In genomic region chr2:190318931-190319556, GRCh38 we compare ENCODE assay signal across 8 cellular contexts. TPM values are rescaled to one million over a fixed set of nuclear protein-coding genes. Genes with fewer than 3 reads are reported as not detected.
DNase-seq lines count a peak whose midpoint lies in the region; ATAC-seq, FAIRE-seq and TF ChIP-seq lines count a peak whose summit lies in the region.

No MANE protein-coding gene starts in this region.

- peak; percentile 10 for ATAC-seq in activated CD4-positive, alpha-beta T cell treated with anti-CD3 and anti-CD28 coated beads for 36 hours
- peak; percentile 15 for ATAC-seq in HG02610 (IDR thresholded peaks at IDR 0.05; ENCODE audit: unreplicated experiment)
- peak; percentile 63 for ATAC-seq in GM12878

- H3K9ac ChIP-seq in GM12878 (ENCODE audit: control insufficient read depth, insufficient read depth, low read length), result peak overlapping the region; percentile 73

- TF ChIP-seq POLR2A in GM12878 (IDR thresholded peaks at IDR 0.05; ENCODE audit: low read depth, low read length), result no peak

- no peak for TF ChIP-seq EP300 in GM12878 (IDR thresholded peaks at IDR 0.05; ENCODE audit: borderline replicate concordance in 1 of 2, control insufficient read depth in 1 of 2, low read depth in 2 of 2, low read length in 2 of 2)

- no peak for FAIRE-seq in GM12878 (lab: Jason Lieb, UNC)

- H4K20me1 ChIP-seq in GM12878 (ENCODE audit: control insufficient read depth, insufficient read depth), result no peaks in the 10 kb centered on the region

- DNase-seq in activated CD4-positive, alpha-beta T cell treated with anti-CD3 and anti-CD28 coated beads for 36 hours, result peak; percentile 34
- DNase-seq in activated CD4-positive, alpha-beta T cell treated with anti-CD3 and anti-CD28 coated beads for 1 hour, result no peak
- DNase-seq in NCI-H526 treated with DMSO at 0.1 percent for 48 hours (lab: John Stamatoyannopoulos, UW) (peak; percentile 54), GM12878 (ENCODE audit: low read depth, low spot score) (no peak), inferior parietal cortex (ENCODE audit: extremely low spot score) (peak; percentile 35), NCI-H446 treated with DMSO at 0.1 percent for 48 hours (lab: John Stamatoyannopoulos, UW) (no peak)
- peak; percentile 42 for DNase-seq in stimulated activated CD8-positive, alpha-beta memory T cell treated with anti-CD3 and anti-CD28 coated beads, Interleukin-4, amount 100 ng/mL, for 48 hours

- no peak for TF ChIP-seq CTCF in GM12878 (IDR thresholded peaks at IDR 0.05 in 2 of 3, conservative IDR thresholded peaks at IDR 0.05 in 1 of 3; ENCODE audit: control insufficient read depth in 2 of 3, extremely low read depth in 1 of 3, insufficient read depth in 1 of 3, low read depth in 3 of 3, low read length in 3 of 3)

- peaks cover 15% of the 10 kb centered on the region for H3K36me3 Mint-ChIP-seq in activated CD4-positive, alpha-beta T cell treated with anti-CD3 and anti-CD28 coated beads for 36 hours (ENCODE audit: low read depth)

- H3K27me3 Mint-ChIP-seq in activated CD4-positive, alpha-beta T cell treated with anti-CD3 and anti-CD28 coated beads for 36 hours, result no peaks in the 10 kb centered on the region

- peak overlapping the region; percentile 85 for H3K4me3 Mint-ChIP-seq in activated CD4-positive, alpha-beta T cell treated with anti-CD3 and anti-CD28 coated beads for 36 hours

- RAD21 ChIA-PET in GM12878 (lab: Charles Lee; ENCODE audit: unreplicated experiment), result interaction anchor here (0.8 to 2.0 kb wide), 6 partner anchors 20 to 217 kb away, joined by 3 to 10 read pairs (median 4); partner anchors contain the start of gene INPP1

- no peaks in the 10 kb centered on the region for H3K9me3 ChIP-seq in GM12878 (replicated peaks; ENCODE audit: control insufficient read depth, insufficient read depth, low read length)

- no peaks in the 10 kb centered on the region for H3K36me3 ChIP-seq in GM12878 (ENCODE audit: control insufficient read depth in 2 of 2, insufficient read depth in 2 of 2, low read length in 1 of 2)

- no peak for TF ChIP-seq RAD21 in GM12878 (IDR thresholded peaks at IDR 0.05; ENCODE audit: insufficient read depth, low read depth, low read length)

- CTCF ChIA-PET in activated CD4-positive, alpha-beta T cell treated with anti-CD3 and anti-CD28 coated beads for 36 hours (lab: Charles Lee), result interaction anchor here (0.6 to 2.1 kb wide), 9 partner anchors 16 to 660 kb away, joined by 3 to 8 read pairs (median 3); no protein-coding TSS in a partner anchor
- CTCF ChIA-PET in GM12878 (lab: Yijun Ruan, JAX), result interaction anchor here (0.7 to 5.2 kb wide), 13 partner anchors 11 to 658 kb away, joined by 3 to 34 read pairs (median 4); a partner anchor contains a TSS

- H3K4me1 Mint-ChIP-seq in activated CD4-positive, alpha-beta T cell treated with anti-CD3 and anti-CD28 coated beads for 36 hours, result peaks cover 62% of the 10 kb centered on the region

- in situ Hi-C loops in GM12878 (cut with MboI), result no loop called here

- H3K27ac ChIP-seq in GM12878 (ENCODE audit: control insufficient read depth, insufficient read depth), result peak overlapping the region; percentile 76

- intact Hi-C loops in activated CD4-positive, alpha-beta T cell treated with anti-CD3 and anti-CD28 coated beads for 36 hours (cut with DNase I, micrococcal nuclease), result loop anchor here (1.0 to 10.0 kb wide), 7 partner anchors 54 to 654 kb away; partner anchors contain the start of genes ASNSD1 (in 1 of the 2), MFSD6 (in 1 of the 2), NEMP2 (in 1 of the 2) and ORMDL1 (in 1 of the 2)
- intact Hi-C loops in GM12878 (cut with micrococcal nuclease; ENCODE audit: unreplicated experiment), result loop anchor here (5.0 kb wide), 2 partner anchors 137 to 537 kb away; partner anchors contain the start of genes ORMDL1 and PMS1

- H3K27ac Mint-ChIP-seq in activated CD4-positive, alpha-beta T cell treated with anti-CD3 and anti-CD28 coated beads for 36 hours, result peak overlapping the region; percentile 93

- H3K4me1 ChIP-seq in GM12878 (ENCODE audit: control insufficient read depth, insufficient read depth, low read length), result peaks cover 9% of the 10 kb centered on the region

- H3K4me2 ChIP-seq in GM12878 (ENCODE audit: control insufficient read depth, insufficient read depth), result peak overlapping the region; percentile 85

- no peaks in the 10 kb centered on the region for H3K9me3 Mint-ChIP-seq in activated CD4-positive, alpha-beta T cell treated with anti-CD3 and anti-CD28 coated beads for 36 hours (ENCODE audit: low read depth)

- H3K79me2 ChIP-seq in GM12878 (ENCODE audit: control insufficient read depth, insufficient read depth, low read length), result peaks cover 25% of the 10 kb centered on the region

- peak overlapping the region; percentile 77 for H3K4me3 ChIP-seq in GM12878

- 15% methylated on average over 12 of the region's 13 CpGs for WGBS in GM12878 (ENCODE audit: insufficient coverage, insufficient replicate concordance, low lambda C conversion rate, missing lambda C conversion rate)

- BruUV-seq in GM12878 (replicated peaks; lab: Mats Ljungman, UMichigan), result no TSS peak

- SMC1A ChIA-PET in GM12878 (lab: Charles Lee; ENCODE audit: uncharacterized antibody, unreplicated experiment), result interaction anchor here (1.1 to 4.1 kb wide), 7 partner anchors 12 to 230 kb away, joined by 3 to 16 read pairs (median 5); partner anchors contain the start of gene INPP1

- peak overlapping the region; percentile 89 for H2AFZ ChIP-seq in GM12878 (ENCODE audit: control insufficient read depth, low read depth, low read length)

- POLR2A ChIA-PET in activated CD4-positive, alpha-beta T cell treated with anti-CD3 and anti-CD28 coated beads for 36 hours (lab: Charles Lee), result interaction anchor here (0.6 kb wide), 1 partner anchor 719 kb away, joined by 4 read pairs; no protein-coding TSS in a partner anchor
- POLR2A ChIA-PET in GM12878 (lab: Charles Lee), result interaction anchor here (0.6 to 4.7 kb wide), 7 partner anchors 8 to 233 kb away, joined by 3 to 19 read pairs (median 4); no protein-coding TSS in a partner anchor

- H3K27me3 ChIP-seq in GM12878 (replicated peaks in 1 of 2; ENCODE audit: control insufficient read depth in 2 of 2, insufficient read depth in 2 of 2, low read length in 1 of 2), result no peaks in the 10 kb centered on the region

TF ChIP-seq in GM12878, 131 proteins besides CTCF, POLR2A, EP300 and RAD21 (continues in another document):
- TF ChIP-seq NKRF (conservative IDR thresholded peaks at IDR 0.05) (peak; percentile 53; the same call in 1 of the 2 replicates), FOXK2 (IDR thresholded peaks at IDR 0.05) (0 out of 2 replicates have a peak, but pooled peaks have one; percentile 29)

RNA-seq across cellular contexts. Expression of gene HIBCH, which starts 0.6 kb away (rescaled TPM):
- total RNA-seq in activated CD4-positive, alpha-beta T cell treated with anti-CD3 and anti-CD28 coated beads for 36 hours, result 10 to 100 TPM; 23.1 to 23.7 TPM
- 109 and 114 TPM in 2 replicates for total RNA-seq in GM12878 (2013; cell fraction: nucleolus; rRNA removed)
- total RNA-seq in GM12878 (2014; rRNA removed), result 22.3 and 28.0 TPM in 2 replicates
- 33.6 and 34.2 TPM in 2 replicates for total RNA-seq in GM12878 (2014; rRNA removed; fragmentation: Illumina TruSeq; extraction: Trizol)
- 28.4 and 29.3 TPM in 2 replicates for total RNA-seq in GM12878 (2021)
- polyA plus RNA-seq in GM12878 (2011; ENCODE audit: low read depth), result 16.0 TPM
- 40.1 and 66.2 TPM in 2 replicates for polyA plus RNA-seq in GM12878 (2011; rRNA removed)
- polyA plus RNA-seq in GM12878 (2011; cell fraction: cytosol; rRNA removed), result 9.5 and 10.1 TPM in 2 replicates
- polyA plus RNA-seq in GM12878 (2011; cell fraction: nucleus; rRNA removed), result 31.6 and 35.0 TPM in 2 replicates
- 21.2 and 21.6 TPM in 2 replicates for polyA plus RNA-seq in GM12878 (2012)
- polyA plus RNA-seq in GM12878 (2014; fragmentation: Illumina TruSeq; extraction: Trizol), result 34.6 and 43.2 TPM in 2 replicates
- polyA plus RNA-seq in GM12878 (2014; fragmentation: Nextera tagmentation; extraction: Ambion mirVana), result 10 to 100 TPM; 64.6 to 73.8 TPM
- 24.5 and 29.0 TPM in 2 replicates for polyA plus RNA-seq in GM12878 (2014; rRNA removed)
- 10 to 100 TPM; 73.8 to 81.0 TPM for polyA plus RNA-seq in GM12878 (2016; fragmentation: Nextera tagmentation; extraction: Ambion mirVana)
- polyA minus RNA-seq in GM12878 (2011; rRNA and poly(A)+ RNA removed), result 25.7 and 29.2 TPM in 2 replicates
- 6.3 and 7.9 TPM in 2 replicates for polyA minus RNA-seq in GM12878 (2011; cell fraction: cytosol; rRNA and poly(A)+ RNA removed)
- polyA minus RNA-seq in GM12878 (2011; cell fraction: nucleus; rRNA and poly(A)+ RNA removed), result 37.0 and 62.1 TPM in 2 replicates

RNA-seq across cellular contexts. Expression of gene INPP1, which starts 24.3 kb away (rescaled TPM):
- total RNA-seq in activated CD4-positive, alpha-beta T cell treated with anti-CD3 and anti-CD28 coated beads for 36 hours, result 1 to 10 TPM; 6.7 to 7.8 TPM
- 4.8 and 8.3 TPM in 2 replicates for total RNA-seq in GM12878 (2013; cell fraction: nucleolus; rRNA removed)
- total RNA-seq in GM12878 (2014; rRNA removed), result 6.7 and 7.4 TPM in 2 replicates
- 9.7 and 10.8 TPM in 2 replicates for total RNA-seq in GM12878 (2014; rRNA removed; fragmentation: Illumina TruSeq; extraction: Trizol)
- 9.0 and 9.9 TPM in 2 replicates for total RNA-seq in GM12878 (2021)
- polyA plus RNA-seq in GM12878 (2011; ENCODE audit: low read depth), result 5.4 TPM
- 16.6 and 16.7 TPM in 2 replicates for polyA plus RNA-seq in GM12878 (2011; rRNA removed)
- polyA plus RNA-seq in GM12878 (2011; cell fraction: cytosol; rRNA removed), result 10.1 and 10.2 TPM in 2 replicates
- 14.2 and 18.5 TPM in 2 replicates for polyA plus RNA-seq in GM12878 (2011; cell fraction: nucleus; rRNA removed)
- polyA plus RNA-seq in GM12878 (2012), result 6.3 and 7.7 TPM in 2 replicates
- polyA plus RNA-seq in GM12878 (2014; fragmentation: Illumina TruSeq; extraction: Trizol), result 17.9 and 23.6 TPM in 2 replicates
- polyA plus RNA-seq in GM12878 (2014; fragmentation: Nextera tagmentation; extraction: Ambion mirVana), result 1 to 10 TPM; 3.3 to 8.9 TPM
- 12.3 and 13.2 TPM in 2 replicates for polyA plus RNA-seq in GM12878 (2014; rRNA removed)
- 10 to 100 TPM; 13.2 to 13.3 TPM for polyA plus RNA-seq in GM12878 (2016; fragmentation: Nextera tagmentation; extraction: Ambion mirVana)
- 5.4 and 6.3 TPM in 2 replicates for polyA minus RNA-seq in GM12878 (2011; rRNA and poly(A)+ RNA removed)
- polyA minus RNA-seq in GM12878 (2011; cell fraction: cytosol; rRNA and poly(A)+ RNA removed), result 4.4 and 5.9 TPM in 2 replicates
- polyA minus RNA-seq in GM12878 (2011; cell fraction: nucleus; rRNA and poly(A)+ RNA removed), result 4.2 and 10.0 TPM in 2 replicates

Comparison
In these comparisons a context has a peak if more than half of its experiments do, and no peak if none do; other contexts are left out.
1. DNase-seq: peak in activated CD4-positive, alpha-beta T cell treated with anti-CD3 and anti-CD28 coated beads for 36 hours (single experiment), NCI-H526 treated with DMSO at 0.1 percent for 48 hours (single experiment), inferior parietal cortex (single experiment) and stimulated activated CD8-positive, alpha-beta memory T cell treated with anti-CD3 and anti-CD28 coated beads, Interleukin-4, amount 100 ng/mL, for 48 hours (single experiment); none in activated CD4-positive, alpha-beta T cell treated with anti-CD3 and anti-CD28 coated beads for 1 hour (single experiment), GM12878 (single experiment) and NCI-H446 treated with DMSO at 0.1 percent for 48 hours (single experiment).
2. ATAC-seq: peak in every context shown above with its lines; median percentile 63 in GM12878; 15 in HG02610; 10 in activated CD4-positive, alpha-beta T cell treated with anti-CD3 and anti-CD28 coated beads for 36 hours.